ENCODE assay signal across 10 cellular contexts in genomic region chr9:120850315-120850714, GRCh38.
"Had no signal": no experiment of that assay in that cellular context is flagged by ENCODE, and none has a peak within 500 bp of the region (broad histone marks: within the 10 kb centered on the region; RNA-seq: fewer than 3 reads in every experiment).

No MANE protein-coding gene starts in this region.

- H3K9me3 ChIP-seq: lower lobe of right lung, pancreas, tibial nerve, uterus had no signal

- H3K27me3 ChIP-seq: pancreas, tibial nerve, uterus had no signal

- DNase-seq: activated B cell treated with CpG ODN at 0.5 μM for 24 hours; activated CD8-positive, alpha-beta memory T cell treated with anti-CD3 and anti-CD28 coated beads, Interleukin-2, amount 10 ng/mL, durations not matched to agents 7 days and 5 days; activated gamma-delta T cell treated with Interleukin-2 at 50 U/mL for 16 hours; left colon; lower lobe of right lung; pancreas; T-helper 2 cell; uterus had no signal

- H3K27ac ChIP-seq: lower lobe of right lung, pancreas, tibial nerve, uterus had no signal

- H3K9me3 Mint-ChIP-seq: activated B cell treated with CpG ODN at 0.5 μM for 24 hours had no signal

- H3K4me1 Mint-ChIP-seq: activated B cell treated with CpG ODN at 0.5 μM for 24 hours had no signal

- H3K4me3 Mint-ChIP-seq: activated B cell treated with CpG ODN at 0.5 μM for 24 hours; activated CD8-positive, alpha-beta memory T cell treated with anti-CD3 and anti-CD28 coated beads, Interleukin-2, amount 10 ng/mL, durations not matched to agents 7 days and 5 days had no signal

- ATAC-seq: activated CD8-positive, alpha-beta memory T cell treated with anti-CD3 and anti-CD28 coated beads, Interleukin-2, amount 10 ng/mL, durations not matched to agents 7 days and 5 days; left colon; lower lobe of right lung; pancreas; sciatic nerve had no signal

- H3K27me3 Mint-ChIP-seq: activated B cell treated with CpG ODN at 0.5 μM for 24 hours; activated CD8-positive, alpha-beta memory T cell treated with anti-CD3 and anti-CD28 coated beads, Interleukin-2, amount 10 ng/mL, durations not matched to agents 7 days and 5 days had no signal

- H3K27ac Mint-ChIP-seq: activated B cell treated with CpG ODN at 0.5 μM for 24 hours; activated CD8-positive, alpha-beta memory T cell treated with anti-CD3 and anti-CD28 coated beads, Interleukin-2, amount 10 ng/mL, durations not matched to agents 7 days and 5 days had no signal
